ENCODE assay signal across 9 cellular contexts in the genomic region with DNA sequence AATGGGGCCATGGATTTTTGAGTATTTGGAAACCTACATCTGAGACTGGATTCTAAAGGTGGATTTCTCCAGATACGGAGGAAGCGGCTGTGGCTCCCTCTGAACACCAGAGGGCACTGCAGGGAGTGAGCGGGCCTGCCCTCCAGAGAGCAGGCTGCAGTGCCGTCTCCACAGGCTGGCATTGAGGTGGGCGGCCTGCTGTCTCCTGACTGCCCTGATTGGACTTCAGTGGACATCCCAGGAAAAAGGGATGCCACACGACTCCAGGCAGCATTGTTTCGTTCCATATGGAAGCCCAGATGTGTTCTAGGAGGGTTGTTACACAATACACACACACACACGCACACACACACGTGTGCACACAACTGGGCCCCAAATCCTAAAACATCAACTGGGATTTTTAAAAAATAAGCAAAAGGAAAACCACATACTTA. TPM values are rescaled to one million over a fixed set of nuclear protein-coding genes. Genes with fewer than 3 reads are reported as not detected.
A peak's percentile ranks its signal among the peaks of the same experiment; 100 is the strongest.
DNase-seq lines count a peak whose midpoint lies in the region; ATAC-seq lines count a peak whose summit lies in the region.
"Had no signal": no experiment of that assay in that cellular context is flagged by ENCODE, and none has a peak within 500 bp of the region (broad histone marks: within the 10 kb centered on the region; RNA-seq: fewer than 3 reads in every experiment).

No MANE protein-coding gene starts in this region.

- H3K9ac ChIP-seq in iPS-20b (ENCODE audit: low read depth, low read length), result no peak overlapping the region

- in situ Hi-C loops in G401 (cut with HindIII; ENCODE audit: low sequenced_read_pairs), result no loop called here

- no peaks in the 10 kb centered on the region for H3K36me3 ChIP-seq in iPS-20b (ENCODE audit: insufficient read depth, low read depth, low read length)

- H3K4me1 ChIP-seq in iPS-20b (ENCODE audit: insufficient read depth, low read length), result peaks cover 22% of the 10 kb centered on the region; the same call in 1 of the 2 replicates

- H3K27me3 ChIP-seq in iPS-20b (ENCODE audit: insufficient read depth, low read length), result peaks cover 8% of the 10 kb centered on the region

- peak; percentile 22 for DNase-seq in G401 (ENCODE audit: low spot score)
- DNase-seq in KG1 (lab: John Stamatoyannopoulos, UW), result peak; percentile 16
- peak; percentile 69 for DNase-seq in SW480 (ENCODE audit: low spot score)
- DNase-seq in astrocyte of the hippocampus (ENCODE audit: low read depth, low spot score), result peak; percentile 75
- DNase-seq in stimulated activated CD4-positive, alpha-beta T cell treated with anti-CD3 and anti-CD28 coated beads, Interleukin-15, amount 100 ng/mL, for 48 hours (ENCODE audit: low read depth in 2 of 2), result peak; percentile 14 to 37

- ATAC-seq in HG03432 (IDR thresholded peaks at IDR 0.05; ENCODE audit: unreplicated experiment) (no peak), GM18517 (IDR thresholded peaks at IDR 0.05; ENCODE audit: unreplicated experiment) (no peak)

- H3K27ac ChIP-seq in iPS-20b (ENCODE audit: low read length), result no peak overlapping the region

- no peaks in the 10 kb centered on the region for H3K9me3 ChIP-seq in iPS-20b (ENCODE audit: insufficient read depth, low read depth, low read length)

- peak overlapping the region; percentile 27; the same call in 1 of the 2 replicates for H3K4me3 ChIP-seq in iPS-20b (ENCODE audit: low read length)

RNA-seq across cellular contexts. Expression of a gene that starts 20.9 kb away (rescaled TPM):
- not detected in 2 replicates for total RNA-seq in G401 (2014; rRNA removed; shearing (Covaris generic))
- total RNA-seq: activated CD8-positive, alpha-beta memory T cell treated with anti-CD3 and anti-CD28 coated beads for 36 hours had no signal

Comparison
In these comparisons a context has a peak if more than half of its experiments do, and no peak if none do; other contexts are left out.
1. DNase-seq: peak in every context shown above with its lines; median percentile 75 in astrocyte of the hippocampus; 69 in SW480; 26 in stimulated activated CD4-positive, alpha-beta T cell treated with anti-CD3 and anti-CD28 coated beads, Interleukin-15, amount 100 ng/mL, for 48 hours; 22 in G401; 16 in KG1.